Comparison of ENCODE assay signal across 12 cellular contexts in genomic region chrX:136259543-136259942, GRCh38. TPM values are rescaled to one million over a fixed set of nuclear protein-coding genes. Genes with fewer than 3 reads are reported as not detected.
DNase-seq lines count a peak whose midpoint lies in the region; TF ChIP-seq lines count a peak whose summit lies in the region.
"Had no signal": no experiment of that assay in that cellular context is flagged by ENCODE, and none has a peak within 500 bp of the region (broad histone marks: within the 10 kb centered on the region; RNA-seq: fewer than 3 reads in every experiment).

No MANE protein-coding gene starts in this region.

- H3K9ac ChIP-seq in H9 (ENCODE audit: extremely low read depth, insufficient read length, low read length) = no peak overlapping the region

- no peak overlapping the region for H2BK20ac ChIP-seq in H9 (ENCODE audit: low read depth, low read length, poor library complexity, severe bottlenecking)

- peaks cover 4% of the 10 kb centered on the region for H3K27me3 Mint-ChIP-seq in T-helper 1 cell treated with Interleukin-12 subunit alpha and Interleukin-12 subunit beta and Interleukin-4 antibody, amounts not matched to agents 30 μg/mL and 1 μg/mL, for 36 hours (ENCODE audit: low read depth)
- no peaks in the 10 kb centered on the region; the same call in 1 of the 2 replicates for H3K27me3 Mint-ChIP-seq in H9 (ENCODE audit: low read depth)

- H3K4me2 ChIP-seq in H9 (ENCODE audit: insufficient read depth, insufficient read length, low read length) = no peak overlapping the region

- H3K4me3 ChIP-seq in esophagus muscularis mucosa = no peak overlapping the region
- no peak overlapping the region for H3K4me3 ChIP-seq in effector memory CD4-positive, alpha-beta T cell (ENCODE audit: insufficient read depth, low read depth, low read length, poor library complexity, severe bottlenecking)
- H3K4me3 ChIP-seq: lung had no signal

- no peak overlapping the region for H4K5ac ChIP-seq in H9 (ENCODE audit: insufficient read length, low read depth, low read length)

- H2BK15ac ChIP-seq in H9 (ENCODE audit: low read depth, low read length) = no peak overlapping the region

- no peak overlapping the region for H2BK12ac ChIP-seq in H9 (ENCODE audit: insufficient read length, low read depth, low read length)

- H2BK120ac ChIP-seq in H9 (ENCODE audit: low read depth, low read length, poor library complexity, severe bottlenecking) = no peak overlapping the region

- H3K23me2 ChIP-seq in H9 (ENCODE audit: insufficient read length, low read depth, low read length, poor library complexity, severe bottlenecking) = no peaks in the 10 kb centered on the region

- no peaks in the 10 kb centered on the region for H3K36me3 Mint-ChIP-seq in T-helper 1 cell treated with Interleukin-12 subunit alpha and Interleukin-12 subunit beta and Interleukin-4 antibody, amounts not matched to agents 30 μg/mL and 1 μg/mL, for 36 hours (ENCODE audit: low read depth)
- H3K36me3 Mint-ChIP-seq in H9 (ENCODE audit: insufficient read depth in 1 of 3, low read depth in 3 of 3) = no peaks in the 10 kb centered on the region; a peak in 2 of 7 replicates
- H3K36me3 Mint-ChIP-seq: WTC11 had no signal

- no peaks in the 10 kb centered on the region for H3K79me1 ChIP-seq in H9 (ENCODE audit: insufficient read depth, low read depth, low read length, poor library complexity, severe bottlenecking)

- DNase-seq in EL (peak; percentile 80), esophagus muscularis mucosa (ENCODE audit: extremely low spot score) (no peak), renal cortical epithelial cell (ENCODE audit: low read depth) (peak; percentile 44), H9 (no peak), C1 segment of cervical spinal cord (lab: John Stamatoyannopoulos, UW) (no peak), NCI-H1105 treated with DMSO at 0.1 percent for 48 hours (lab: John Stamatoyannopoulos, UW) (no peak)
- no peak for DNase-seq in effector memory CD4-positive, alpha-beta T cell
- DNase-seq: NCI-H510A; stimulated activated CD4-positive, alpha-beta T cell treated with anti-CD3 and anti-CD28 coated beads, Interleukin-2, amount 100 ng/mL, for 48 hours had no signal

- TF ChIP-seq CTCF in esophagus muscularis mucosa (IDR thresholded peaks at IDR 0.05) (no peak), H9 (conservative IDR thresholded peaks at IDR 0.05) (no peak)

- H2AFZ ChIP-seq in H9 (ENCODE audit: low read length) = no peak overlapping the region

- H3K27me3 ChIP-seq in esophagus muscularis mucosa (no peaks in the 10 kb centered on the region), H9 (ENCODE audit: insufficient read depth, low read length) (no peaks in the 10 kb centered on the region)
- no peaks in the 10 kb centered on the region for H3K27me3 ChIP-seq in effector memory CD4-positive, alpha-beta T cell (replicated peaks; ENCODE audit: control insufficient read depth, insufficient read depth, low read length, poor library complexity, severe bottlenecking)

- TF ChIP-seq POLR2A in esophagus muscularis mucosa (IDR thresholded peaks at IDR 0.05; ENCODE audit: low read depth) = no peak

- no peaks in the 10 kb centered on the region for H3K36me3 ChIP-seq in esophagus muscularis mucosa
- no peaks in the 10 kb centered on the region for H3K36me3 ChIP-seq in effector memory CD4-positive, alpha-beta T cell (ENCODE audit: control insufficient read depth, insufficient read depth, low read length)

- intact Hi-C loops in esophagus muscularis mucosa (cut with DNase I) = no loop called here

- H3K9me3 ChIP-seq in esophagus muscularis mucosa (no peaks in the 10 kb centered on the region), H9 (ENCODE audit: control insufficient read depth, low read depth, low read length) (peaks cover 50% of the 10 kb centered on the region)
- no peaks in the 10 kb centered on the region for H3K9me3 ChIP-seq in effector memory CD4-positive, alpha-beta T cell (ENCODE audit: control insufficient read depth, low read length)

- no peak overlapping the region for H3K4ac ChIP-seq in H9 (ENCODE audit: low read depth, low read length)

- no peak overlapping the region for H3K23ac ChIP-seq in H9 (ENCODE audit: insufficient read length, low read depth, low read length)

- 30% methylated on average over 4 of the region's 4 CpGs for WGBS in esophagus muscularis mucosa
- WGBS in H9 (ENCODE audit: extremely low coverage, insufficient read length, low lambda C conversion rate) = no CpG with 5 or more reads among the region's 4 CpGs

- TF ChIP-seq EP300 in esophagus muscularis mucosa (IDR thresholded peaks at IDR 0.05) = no peak

- H2AK5ac ChIP-seq in H9 (ENCODE audit: insufficient read length, low read length) = no peak overlapping the region

- H3T11ph ChIP-seq in H9 (ENCODE audit: low read length) = no peak overlapping the region

- no peak overlapping the region for H3K18ac ChIP-seq in H9 (ENCODE audit: insufficient read length, low read depth, low read length)

- no peak overlapping the region for H3K56ac ChIP-seq in H9 (ENCODE audit: insufficient read length, low read depth, low read length)

- H2BK5ac ChIP-seq in H9 (ENCODE audit: insufficient read length, low read length) = no peak overlapping the region

- H3K4me1 ChIP-seq in esophagus muscularis mucosa (peaks cover 8 to 49% (median 41%) of the 10 kb centered on the region in 4 donors), H9 (ENCODE audit: insufficient read depth, low read length) (no peaks in the 10 kb centered on the region)
- no peaks in the 10 kb centered on the region for H3K4me1 ChIP-seq in effector memory CD4-positive, alpha-beta T cell (ENCODE audit: control insufficient read depth, insufficient read depth, low read length, poor library complexity, severe bottlenecking)

- H4K20me1 ChIP-seq in H9 (ENCODE audit: control insufficient read depth, insufficient read depth, insufficient read length) = no peaks in the 10 kb centered on the region

- H3K79me2 ChIP-seq in H9 (ENCODE audit: insufficient read depth, low read length) = no peaks in the 10 kb centered on the region

- no peak overlapping the region for H4K8ac ChIP-seq in H9 (replicated peaks; ENCODE audit: insufficient read length, low read depth, low read length)

- H4K91ac ChIP-seq in H9 (ENCODE audit: insufficient read length, low read depth, low read length) = no peak overlapping the region

- peak overlapping the region; percentile 78 for H3K27ac Mint-ChIP-seq in T-helper 1 cell treated with Interleukin-12 subunit alpha and Interleukin-12 subunit beta and Interleukin-4 antibody, amounts not matched to agents 30 μg/mL and 1 μg/mL, for 36 hours
- no peak overlapping the region for H3K27ac Mint-ChIP-seq in H9
- H3K27ac Mint-ChIP-seq: WTC11 had no signal

- peaks cover 15% of the 10 kb centered on the region for H3K4me1 Mint-ChIP-seq in T-helper 1 cell treated with Interleukin-12 subunit alpha and Interleukin-12 subunit beta and Interleukin-4 antibody, amounts not matched to agents 30 μg/mL and 1 μg/mL, for 36 hours (ENCODE audit: low read depth)
- H3K4me1 Mint-ChIP-seq in H9 = peaks cover 7 to 20% of the 10 kb centered on the region in 2 experiments

- peak overlapping the region; percentile 44 for H3K4me3 Mint-ChIP-seq in T-helper 1 cell treated with Interleukin-12 subunit alpha and Interleukin-12 subunit beta and Interleukin-4 antibody, amounts not matched to agents 30 μg/mL and 1 μg/mL, for 36 hours
- H3K4me3 Mint-ChIP-seq in H9 = no peak overlapping the region
- H3K4me3 Mint-ChIP-seq: WTC11 had no signal

- peak overlapping the region; percentile 58 to 74 (median 62) for H3K27ac ChIP-seq in esophagus muscularis mucosa (replicated peaks in 1 of 4)
- H3K27ac ChIP-seq in H9 (ENCODE audit: insufficient read length, low read depth, low read length) = no peak overlapping the region
- no peak overlapping the region for H3K27ac ChIP-seq in effector memory CD4-positive, alpha-beta T cell (ENCODE audit: insufficient read depth, low read length, poor library complexity, severe bottlenecking)

- no peaks in the 10 kb centered on the region for H3K9me3 Mint-ChIP-seq in T-helper 1 cell treated with Interleukin-12 subunit alpha and Interleukin-12 subunit beta and Interleukin-4 antibody, amounts not matched to agents 30 μg/mL and 1 μg/mL, for 36 hours
- peaks cover 64 to 78% of the 10 kb centered on the region in 2 experiments for H3K9me3 Mint-ChIP-seq in H9
- H3K9me3 Mint-ChIP-seq: WTC11 had no signal

- no peak overlapping the region for H3K14ac ChIP-seq in H9 (ENCODE audit: insufficient read depth, low read length)

RNA-seq across cellular contexts. Expression of gene MAP7D3, which starts 8.3 kb away (rescaled TPM):
- total RNA-seq in esophagus muscularis mucosa (10 to 100 TPM; 14.5 to 21.2 (median 17.1) TPM), renal cortical epithelial cell (15.6 and 28.1 TPM in 2 replicates), H9 (2021) (15.2 and 18.2 TPM in 2 replicates)

RNA-seq across cellular contexts. Expression of gene ADGRG4, which starts 41.2 kb away (rescaled TPM):
- total RNA-seq in esophagus muscularis mucosa (under 1 TPM in 3 of 4 donors, not detected in 1; under 0.01 to 0.17 (median 0.06) TPM), renal cortical epithelial cell (under 0.01 TPM in 1 of 2 replicates, not detected in the other), H9 (2021) (not detected in 2 replicates)
- total RNA-seq: WTC11 had no signal

Comparison
In these comparisons a context has a peak if more than half of its experiments do, and no peak if none do; other contexts are left out.
1. DNase-seq: peak in EL (single experiment) and renal cortical epithelial cell (single experiment); none in esophagus muscularis mucosa (single experiment), H9 (single experiment), C1 segment of cervical spinal cord (0 of 14), effector memory CD4-positive, alpha-beta T cell (0 of 3) and NCI-H1105 treated with DMSO at 0.1 percent for 48 hours (single experiment).
2. H3K27ac ChIP-seq: peak in esophagus muscularis mucosa (4 of 4); none in H9 (single experiment) and effector memory CD4-positive, alpha-beta T cell (single experiment).